25 cellular contexts compared by ENCODE assay signal in genomic region chr2:27038012-27038411, GRCh38. TPM values are rescaled to one million over a fixed set of nuclear protein-coding genes. Genes with fewer than 3 reads are reported as not detected.
A peak's percentile ranks its signal among the peaks of the same experiment; 100 is the strongest.
DNase-seq lines count a peak whose midpoint lies in the region; ATAC-seq, FAIRE-seq and TF ChIP-seq lines count a peak whose summit lies in the region.
"Had no signal": no experiment of that assay in that cellular context is flagged by ENCODE, and none has a peak within 500 bp of the region (broad histone marks: within the 10 kb centered on the region; RNA-seq: fewer than 3 reads in every experiment).

No MANE protein-coding gene starts in this region.

- no peak overlapping the region for H3K4me3 Mint-ChIP-seq in stimulated activated memory B cell treated with anti-CD40 and anti-IgM and Interleukin-4, amounts not matched to agents 10 μg/mL and 1 μg/mL and 100 μg/mL, for 72 hours
- H3K4me3 Mint-ChIP-seq in naive thymus-derived CD4-positive, alpha-beta T cell: no peak overlapping the region
- H3K4me3 Mint-ChIP-seq: CD14-positive monocyte; CD8-positive, alpha-beta memory T cell had no signal

- no peak for TF ChIP-seq RAD21 in HepG2 (CRISPR knock-in tag; IDR thresholded peaks at IDR 0.05)

- H3K9me3 ChIP-seq in HepG2 (ENCODE audit: low read length) (no peaks in the 10 kb centered on the region), right lobe of liver (no peaks in the 10 kb centered on the region)
- H3K9me3 ChIP-seq in naive thymus-derived CD4-positive, alpha-beta T cell (ENCODE audit: control insufficient read depth in 2 of 3, low read length in 3 of 3): no peaks in the 10 kb centered on the region
- H3K9me3 ChIP-seq: A549; BE2C; BLaER1 treated with 17β-estradiol and CSF1 and Interleukin-3, amounts not matched to agents 10 nM and 100 nM had no signal

- TF ChIP-seq POLR2A in HepG2 (IDR thresholded peaks at IDR 0.05; ENCODE audit: insufficient read depth in 1 of 2, low read depth in 2 of 2, low read length in 2 of 2) (no peak), right lobe of liver (IDR thresholded peaks at IDR 0.05) (no peak)

- H3K9ac ChIP-seq in HepG2 (ENCODE audit: insufficient read depth, low read depth, low read length): no peak overlapping the region

- H3K9me3 Mint-ChIP-seq in stimulated activated memory B cell treated with anti-CD40 and anti-IgM and Interleukin-4, amounts not matched to agents 10 μg/mL and 1 μg/mL and 100 μg/mL, for 72 hours: no peaks in the 10 kb centered on the region
- no peaks in the 10 kb centered on the region for H3K9me3 Mint-ChIP-seq in naive thymus-derived CD4-positive, alpha-beta T cell
- H3K9me3 Mint-ChIP-seq: CD14-positive monocyte; CD4-positive, alpha-beta T cell; CD8-positive, alpha-beta memory T cell had no signal

- TF ChIP-seq CTCF in HepG2 (CRISPR knock-in tag; IDR thresholded peaks at IDR 0.05) (no peak), right lobe of liver (IDR thresholded peaks at IDR 0.05) (no peak)

- H3K36me3 Mint-ChIP-seq in stimulated activated memory B cell treated with anti-CD40 and anti-IgM and Interleukin-4, amounts not matched to agents 10 μg/mL and 1 μg/mL and 100 μg/mL, for 72 hours: peaks cover 71% of the 10 kb centered on the region
- H3K36me3 Mint-ChIP-seq in naive thymus-derived CD4-positive, alpha-beta T cell: peaks cover 5 to 40% (median 9%) of the 10 kb centered on the region in 5 donors

- H3K4me2 ChIP-seq in HepG2 (ENCODE audit: low read depth, low read length): no peak overlapping the region
- H3K4me2 ChIP-seq: A549 had no signal

- DNase-seq in HepG2 (ENCODE audit: low spot score) (no peak), right lobe of liver (no peak), amygdala (lab: John Stamatoyannopoulos, UW) (no peak)
- DNase-seq in naive thymus-derived CD4-positive, alpha-beta T cell: no peak
- DNase-seq: 8988T; ACHN; AML-193; BE2C; CD4-positive, alpha-beta T cell; CD8-positive, alpha-beta memory T cell; DMS 273 treated with DMSO at 0.1 percent for 48 hours; DMS79; EL; GDM1; GOT3; H7; HCEC 1CT had no signal

- H3K27me3 Mint-ChIP-seq in stimulated activated memory B cell treated with anti-CD40 and anti-IgM and Interleukin-4, amounts not matched to agents 10 μg/mL and 1 μg/mL and 100 μg/mL, for 72 hours: no peaks in the 10 kb centered on the region
- no peaks in the 10 kb centered on the region for H3K27me3 Mint-ChIP-seq in naive thymus-derived CD4-positive, alpha-beta T cell
- H3K27me3 Mint-ChIP-seq: CD4-positive, alpha-beta T cell; CD8-positive, alpha-beta memory T cell had no signal

- ATAC-seq in HepG2 (no peak), right lobe of liver (no peak), esophagus mucosa (peak; percentile 10)
- ATAC-seq in stimulated activated memory B cell treated with anti-CD40 and anti-IgM and Interleukin-4, amounts not matched to agents 10 μg/mL and 1 μg/mL and 100 μg/mL, for 72 hours: no peak
- ATAC-seq in naive thymus-derived CD4-positive, alpha-beta T cell: no peak
- ATAC-seq: A549, GM12878 had no signal

- no peak overlapping the region for H2AFZ ChIP-seq in HepG2 (ENCODE audit: low read length)

- intact Hi-C loops in HepG2 (cut with micrococcal nuclease; ENCODE audit: unreplicated experiment): loop anchor here (10.0 kb wide), 1 partner anchor 47 kb away; the partner anchor contains the start of gene KHK
- intact Hi-C loops in right lobe of liver (cut with DNase I): no loop called here
- intact Hi-C loops in naive thymus-derived CD4-positive, alpha-beta T cell (cut with micrococcal nuclease): no loop called here

- H3K27ac Mint-ChIP-seq in stimulated activated memory B cell treated with anti-CD40 and anti-IgM and Interleukin-4, amounts not matched to agents 10 μg/mL and 1 μg/mL and 100 μg/mL, for 72 hours: peak overlapping the region; percentile 37
- peak overlapping the region in 2 of 9 donors; percentile 19 to 56 for H3K27ac Mint-ChIP-seq in naive thymus-derived CD4-positive, alpha-beta T cell

- no peaks in the 10 kb centered on the region; a peak in 1 of 5 replicates for H3K27me3 ChIP-seq in HepG2 (ENCODE audit: control insufficient read depth in 1 of 2, insufficient read depth in 2 of 2, low read length in 2 of 2)
- no peaks in the 10 kb centered on the region for H3K27me3 ChIP-seq in right lobe of liver
- no peaks in the 10 kb centered on the region for H3K27me3 ChIP-seq in naive thymus-derived CD4-positive, alpha-beta T cell (ENCODE audit: control insufficient read depth in 2 of 2, insufficient read depth in 2 of 2, low read length in 2 of 2)
- H3K27me3 ChIP-seq: BE2C; BLaER1 treated with 17β-estradiol and CSF1 and Interleukin-3, amounts not matched to agents 10 nM and 100 nM had no signal

- H3K27ac ChIP-seq in HepG2 (ENCODE audit: extremely low read length, insufficient read depth, low read length): no peak overlapping the region
- H3K27ac ChIP-seq in right lobe of liver: no peak overlapping the region
- H3K27ac ChIP-seq in naive thymus-derived CD4-positive, alpha-beta T cell (ENCODE audit: low read depth, low read length): no peak overlapping the region
- H3K27ac ChIP-seq: A549; BLaER1 treated with 17β-estradiol and CSF1 and Interleukin-3, amounts not matched to agents 10 nM and 100 nM had no signal

- CTCF ChIA-PET in HepG2 (lab: Yijun Ruan, JAX; ENCODE audit: low intra/inter-chr PET ratio, low total read pairs): no interaction called here
- CTCF ChIA-PET in naive thymus-derived CD4-positive, alpha-beta T cell (lab: Charles Lee): no interaction called here

- TF ChIP-seq EP300 in HepG2 (IDR thresholded peaks at IDR 0.05; ENCODE audit: low read depth in 2 of 2, low read length in 2 of 2) (no peak), HepG2 (CRISPR knock-in tag; IDR thresholded peaks at IDR 0.05; ENCODE audit: borderline replicate concordance) (no peak)

- WGBS in HepG2 (ENCODE audit: low lambda C conversion rate): 92% methylated on average over 6 of the region's 6 CpGs
- 100% methylated on average over 2 of the region's 6 CpGs for WGBS in right lobe of liver (ENCODE audit: insufficient coverage, low coverage, low lambda C conversion rate, missing lambda C conversion rate)

- no peak overlapping the region for H3K4me3 ChIP-seq in HepG2 (replicated peaks in 1 of 3; ENCODE audit: insufficient read depth in 1 of 3, low read depth in 2 of 3, low read length in 3 of 3)
- H3K4me3 ChIP-seq in right lobe of liver: no peak overlapping the region
- no peak overlapping the region for H3K4me3 ChIP-seq in naive thymus-derived CD4-positive, alpha-beta T cell (ENCODE audit: low read length)
- H3K4me3 ChIP-seq: A549; BLaER1 treated with 17β-estradiol and CSF1 and Interleukin-3, amounts not matched to agents 10 nM and 100 nM; GM12878 had no signal

- in situ Hi-C loops in HepG2 (cut with HindIII; ENCODE audit: extremely low pct_ligation_motif_present, low pct_unique_long_range_greater_than_20kb): no loop called here

- H4K20me1 ChIP-seq in HepG2 (ENCODE audit: insufficient read depth, low read length): no peaks in the 10 kb centered on the region; the same call in 1 of the 2 replicates

- no peak for FAIRE-seq in HepG2 (lab: Jason Lieb, UNC)
- FAIRE-seq: A549, D721Med, GM12878, GM19239 had no signal

- H3K4me1 ChIP-seq in HepG2 (ENCODE audit: insufficient read depth, low read length) (peaks cover 24% of the 10 kb centered on the region), right lobe of liver (peaks cover 0 to 13% (median 0%) of the 10 kb centered on the region in 4 donors)
- peaks cover 11 to 14% of the 10 kb centered on the region in 2 donors for H3K4me1 ChIP-seq in naive thymus-derived CD4-positive, alpha-beta T cell (ENCODE audit: control insufficient read depth in 2 of 2, insufficient read depth in 2 of 2, low read length in 2 of 2)

- peaks cover 32% of the 10 kb centered on the region for H3K79me2 ChIP-seq in HepG2 (ENCODE audit: insufficient read depth, low read length)

- POLR2A ChIA-PET in HepG2 (lab: Yijun Ruan, JAX): interaction anchor here (3.0 kb wide), 1 partner anchor 12 kb away, joined by 19 read pairs; the partner anchor contains the start of gene AGBL5
- POLR2A ChIA-PET in naive thymus-derived CD4-positive, alpha-beta T cell (lab: Charles Lee): interaction anchor here (0.9 to 1.1 kb wide), 2 partner anchors 13 to 36 kb away, joined by 3 to 4 read pairs; no protein-coding TSS in a partner anchor

- peaks cover 63% of the 10 kb centered on the region for H3K4me1 Mint-ChIP-seq in stimulated activated memory B cell treated with anti-CD40 and anti-IgM and Interleukin-4, amounts not matched to agents 10 μg/mL and 1 μg/mL and 100 μg/mL, for 72 hours
- peaks cover 11 to 27% (median 18%) of the 10 kb centered on the region in 7 donors for H3K4me1 Mint-ChIP-seq in naive thymus-derived CD4-positive, alpha-beta T cell

- BruUV-seq in HepG2 (replicated peaks; lab: Mats Ljungman, UMichigan): no TSS peak

- H3K36me3 ChIP-seq in HepG2 (replicated peaks in 1 of 2; ENCODE audit: control insufficient read depth in 1 of 2, insufficient read depth in 2 of 2, low read length in 2 of 2) (peaks cover 62 to 80% of the 10 kb centered on the region in 2 experiments), right lobe of liver (peaks cover 5 to 73% (median 42%) of the 10 kb centered on the region in 4 donors)
- peaks cover 10 to 66% (median 23%) of the 10 kb centered on the region in 3 experiments for H3K36me3 ChIP-seq in naive thymus-derived CD4-positive, alpha-beta T cell (ENCODE audit: control insufficient read depth in 2 of 3, insufficient read depth in 3 of 3, low read length in 3 of 3)

RNA-seq across cellular contexts. Expression of gene TMEM214, which starts 5.2 kb away (rescaled TPM):
- total RNA-seq in HepG2 (2016; rRNA removed; fragmentation: Illumina TruSeq; extraction: Trizol) (28.0 and 58.3 TPM in 2 replicates), right lobe of liver (10 to 100 TPM; 29.1 to 62.7 (median 50.0) TPM), esophagus mucosa (29.7 TPM)
- 13.7 and 15.2 TPM in 2 replicates for total RNA-seq in HepG2 (2016; cell fraction: cytosol; rRNA removed; fragmentation: Illumina TruSeq; extraction: Trizol; ENCODE audit: low read depth)
- total RNA-seq in HepG2 (2016; cell fraction: insoluble cytoplasmic fraction; rRNA removed; fragmentation: Illumina TruSeq; extraction: Trizol): 22.8 and 61.4 TPM in 2 replicates
- 24.2 and 24.6 TPM in 2 replicates for total RNA-seq in HepG2 (2016; cell fraction: membrane; rRNA removed; fragmentation: Illumina TruSeq; extraction: Trizol)
- total RNA-seq in HepG2 (2016; cell fraction: nucleus; rRNA removed; fragmentation: Illumina TruSeq; extraction: Trizol): 65.4 and 81.2 TPM in 2 replicates
- polyA plus RNA-seq in HepG2 (2011; rRNA removed): 132 and 137 TPM in 2 replicates
- polyA plus RNA-seq in HepG2 (2011; cell fraction: cytosol; rRNA removed): 96.3 and 120 TPM in 2 replicates
- 355 and 421 TPM in 2 replicates for polyA plus RNA-seq in HepG2 (2011; cell fraction: nucleus; rRNA removed)
- polyA plus RNA-seq in HepG2 (2012): 76.8 and 81.7 TPM in 2 replicates
- polyA plus RNA-seq in HepG2 (2016; cell fraction: cytosol; fragmentation: Illumina TruSeq; extraction: Trizol; ENCODE audit: low read depth): 15.5 and 16.9 TPM in 2 replicates
- polyA plus RNA-seq in HepG2 (2016; cell fraction: insoluble cytoplasmic fraction; fragmentation: Illumina TruSeq; extraction: Trizol; ENCODE audit: low read depth): 43.0 and 58.5 TPM in 2 replicates
- polyA plus RNA-seq in HepG2 (2016; cell fraction: membrane; fragmentation: Illumina TruSeq; extraction: Trizol; ENCODE audit: low read depth): 30.0 and 37.0 TPM in 2 replicates
- 188 and 192 TPM in 2 replicates for polyA plus RNA-seq in HepG2 (2016; cell fraction: nucleus; fragmentation: Illumina TruSeq; extraction: Trizol; ENCODE audit: insufficient read depth, low read depth)
- polyA minus RNA-seq in HepG2 (2011; rRNA and poly(A)+ RNA removed; ENCODE audit: low replicate concordance): 248 and 683 TPM in 2 replicates
- polyA minus RNA-seq in HepG2 (2011; cell fraction: cytosol; rRNA and poly(A)+ RNA removed): 150 and 151 TPM in 2 replicates
- polyA minus RNA-seq in HepG2 (2011; cell fraction: nucleus; rRNA and poly(A)+ RNA removed): 219 and 243 TPM in 2 replicates
- total RNA-seq in naive thymus-derived CD4-positive, alpha-beta T cell: 100 to 1,000 TPM in 1 of 5 experiments, 10 to 100 TPM in 4; 36.7 to 114 (median 67.5) TPM
- polyA plus RNA-seq in naive thymus-derived CD4-positive, alpha-beta T cell: 10 to 100 TPM; 18.6 to 32.5 TPM

RNA-seq across cellular contexts. Expression of gene AGBL5, which starts 13.5 kb away (rescaled TPM):
- total RNA-seq in HepG2 (2016; rRNA removed; fragmentation: Illumina TruSeq; extraction: Trizol) (48.6 and 55.9 TPM in 2 replicates), right lobe of liver (1 to 10 TPM; 3.9 to 7.4 (median 6.4) TPM), esophagus mucosa (14.1 TPM)
- total RNA-seq in HepG2 (2016; cell fraction: cytosol; rRNA removed; fragmentation: Illumina TruSeq; extraction: Trizol; ENCODE audit: low read depth): 148 and 152 TPM in 2 replicates
- 39.9 and 57.5 TPM in 2 replicates for total RNA-seq in HepG2 (2016; cell fraction: insoluble cytoplasmic fraction; rRNA removed; fragmentation: Illumina TruSeq; extraction: Trizol)
- total RNA-seq in HepG2 (2016; cell fraction: membrane; rRNA removed; fragmentation: Illumina TruSeq; extraction: Trizol): 249 and 253 TPM in 2 replicates
- 22.8 and 23.0 TPM in 2 replicates for total RNA-seq in HepG2 (2016; cell fraction: nucleus; rRNA removed; fragmentation: Illumina TruSeq; extraction: Trizol)
- polyA plus RNA-seq in HepG2 (2011; rRNA removed): 63.6 and 73.3 TPM in 2 replicates
- polyA plus RNA-seq in HepG2 (2011; cell fraction: cytosol; rRNA removed): 65.6 and 84.8 TPM in 2 replicates
- polyA plus RNA-seq in HepG2 (2011; cell fraction: nucleus; rRNA removed): 45.3 and 47.1 TPM in 2 replicates
- 36.8 and 51.0 TPM in 2 replicates for polyA plus RNA-seq in HepG2 (2012)
- 247 and 251 TPM in 2 replicates for polyA plus RNA-seq in HepG2 (2016; cell fraction: cytosol; fragmentation: Illumina TruSeq; extraction: Trizol; ENCODE audit: low read depth)
- 54.3 and 66.5 TPM in 2 replicates for polyA plus RNA-seq in HepG2 (2016; cell fraction: insoluble cytoplasmic fraction; fragmentation: Illumina TruSeq; extraction: Trizol; ENCODE audit: low read depth)
- polyA plus RNA-seq in HepG2 (2016; cell fraction: membrane; fragmentation: Illumina TruSeq; extraction: Trizol; ENCODE audit: low read depth): 277 and 306 TPM in 2 replicates
- polyA plus RNA-seq in HepG2 (2016; cell fraction: nucleus; fragmentation: Illumina TruSeq; extraction: Trizol; ENCODE audit: insufficient read depth, low read depth): 44.5 and 47.6 TPM in 2 replicates
- 109 and 147 TPM in 2 replicates for polyA minus RNA-seq in HepG2 (2011; rRNA and poly(A)+ RNA removed; ENCODE audit: low replicate concordance)
- polyA minus RNA-seq in HepG2 (2011; cell fraction: cytosol; rRNA and poly(A)+ RNA removed): 32.5 and 36.6 TPM in 2 replicates
- 26.1 and 37.3 TPM in 2 replicates for polyA minus RNA-seq in HepG2 (2011; cell fraction: nucleus; rRNA and poly(A)+ RNA removed)
- total RNA-seq in naive thymus-derived CD4-positive, alpha-beta T cell: 10 to 100 TPM in 4 of 5 experiments, 1 to 10 TPM in 1; 7.6 to 15.7 (median 12.4) TPM
- polyA plus RNA-seq in naive thymus-derived CD4-positive, alpha-beta T cell: 10 to 100 TPM in 1 of 2 donors, 1 to 10 TPM in 1; 8.0 to 10.4 TPM

RNA-seq across cellular contexts. Expression of gene OST4, which starts 33.4 kb away (rescaled TPM):
- total RNA-seq in HepG2 (2016; rRNA removed; fragmentation: Illumina TruSeq; extraction: Trizol) (498 and 508 TPM in 2 replicates), right lobe of liver (100 to 1,000 TPM; 144 to 182 (median 161) TPM), esophagus mucosa (258 TPM)
- 947 and 1,365 TPM in 2 replicates for total RNA-seq in HepG2 (2016; cell fraction: cytosol; rRNA removed; fragmentation: Illumina TruSeq; extraction: Trizol; ENCODE audit: low read depth)
- total RNA-seq in HepG2 (2016; cell fraction: insoluble cytoplasmic fraction; rRNA removed; fragmentation: Illumina TruSeq; extraction: Trizol): 496 and 506 TPM in 2 replicates
- total RNA-seq in HepG2 (2016; cell fraction: membrane; rRNA removed; fragmentation: Illumina TruSeq; extraction: Trizol): 928 and 1,097 TPM in 2 replicates
- 200 and 226 TPM in 2 replicates for total RNA-seq in HepG2 (2016; cell fraction: nucleus; rRNA removed; fragmentation: Illumina TruSeq; extraction: Trizol)
- polyA plus RNA-seq in HepG2 (2011; rRNA removed): 491 and 584 TPM in 2 replicates
- 627 and 1,057 TPM in 2 replicates for polyA plus RNA-seq in HepG2 (2011; cell fraction: cytosol; rRNA removed)
- polyA plus RNA-seq in HepG2 (2011; cell fraction: nucleus; rRNA removed): 336 and 383 TPM in 2 replicates
- 371 and 440 TPM in 2 replicates for polyA plus RNA-seq in HepG2 (2012)
- 1,401 and 1,836 TPM in 2 replicates for polyA plus RNA-seq in HepG2 (2016; cell fraction: cytosol; fragmentation: Illumina TruSeq; extraction: Trizol; ENCODE audit: low read depth)
- 640 and 680 TPM in 2 replicates for polyA plus RNA-seq in HepG2 (2016; cell fraction: insoluble cytoplasmic fraction; fragmentation: Illumina TruSeq; extraction: Trizol; ENCODE audit: low read depth)
- 1,282 and 1,407 TPM in 2 replicates for polyA plus RNA-seq in HepG2 (2016; cell fraction: membrane; fragmentation: Illumina TruSeq; extraction: Trizol; ENCODE audit: low read depth)
- polyA plus RNA-seq in HepG2 (2016; cell fraction: nucleus; fragmentation: Illumina TruSeq; extraction: Trizol; ENCODE audit: insufficient read depth, low read depth): 415 and 448 TPM in 2 replicates
- 310 and 535 TPM in 2 replicates for polyA minus RNA-seq in HepG2 (2011; rRNA and poly(A)+ RNA removed; ENCODE audit: low replicate concordance)
- polyA minus RNA-seq in HepG2 (2011; cell fraction: cytosol; rRNA and poly(A)+ RNA removed): 514 and 560 TPM in 2 replicates
- polyA minus RNA-seq in HepG2 (2011; cell fraction: nucleus; rRNA and poly(A)+ RNA removed): 136 and 144 TPM in 2 replicates
- 100 to 1,000 TPM; 241 to 398 (median 263) TPM for total RNA-seq in naive thymus-derived CD4-positive, alpha-beta T cell
- polyA plus RNA-seq in naive thymus-derived CD4-positive, alpha-beta T cell: 100 to 1,000 TPM; 747 to 884 TPM

RNA-seq across cellular contexts. Expression of gene EMILIN1, which starts 40.4 kb away (rescaled TPM):
- 4.0 and 9.7 TPM in 2 replicates for total RNA-seq in HepG2 (2016; rRNA removed; fragmentation: Illumina TruSeq; extraction: Trizol)
- total RNA-seq in HepG2 (2016; cell fraction: cytosol; rRNA removed; fragmentation: Illumina TruSeq; extraction: Trizol; ENCODE audit: low read depth): 0.53 and 0.61 TPM in 2 replicates
- 4.1 and 12.5 TPM in 2 replicates for total RNA-seq in HepG2 (2016; cell fraction: insoluble cytoplasmic fraction; rRNA removed; fragmentation: Illumina TruSeq; extraction: Trizol)
- 1.4 TPM in 2 replicates for total RNA-seq in HepG2 (2016; cell fraction: membrane; rRNA removed; fragmentation: Illumina TruSeq; extraction: Trizol)
- 8.7 and 9.5 TPM in 2 replicates for total RNA-seq in HepG2 (2016; cell fraction: nucleus; rRNA removed; fragmentation: Illumina TruSeq; extraction: Trizol)
- 8.1 and 13.1 TPM in 2 replicates for polyA plus RNA-seq in HepG2 (2011; rRNA removed)
- polyA plus RNA-seq in HepG2 (2011; cell fraction: cytosol; rRNA removed): 9.7 and 19.1 TPM in 2 replicates
- 30.1 and 34.4 TPM in 2 replicates for polyA plus RNA-seq in HepG2 (2011; cell fraction: nucleus; rRNA removed)
- 8.6 and 10.0 TPM in 2 replicates for polyA plus RNA-seq in HepG2 (2012)
- polyA plus RNA-seq in HepG2 (2016; cell fraction: cytosol; fragmentation: Illumina TruSeq; extraction: Trizol; ENCODE audit: low read depth): 0.42 and 0.58 TPM in 2 replicates
- polyA plus RNA-seq in HepG2 (2016; cell fraction: insoluble cytoplasmic fraction; fragmentation: Illumina TruSeq; extraction: Trizol; ENCODE audit: low read depth): 2.8 and 3.2 TPM in 2 replicates
- 0.45 and 1.0 TPM in 2 replicates for polyA plus RNA-seq in HepG2 (2016; cell fraction: membrane; fragmentation: Illumina TruSeq; extraction: Trizol; ENCODE audit: low read depth)
- polyA plus RNA-seq in HepG2 (2016; cell fraction: nucleus; fragmentation: Illumina TruSeq; extraction: Trizol; ENCODE audit: insufficient read depth, low read depth): 14.3 and 15.9 TPM in 2 replicates
- 0.54 and 19.1 TPM in 2 replicates for polyA minus RNA-seq in HepG2 (2011; rRNA and poly(A)+ RNA removed; ENCODE audit: low replicate concordance)
- 13.6 and 17.2 TPM in 2 replicates for polyA minus RNA-seq in HepG2 (2011; cell fraction: cytosol; rRNA and poly(A)+ RNA removed)
- polyA minus RNA-seq in HepG2 (2011; cell fraction: nucleus; rRNA and poly(A)+ RNA removed): 4.8 and 5.6 TPM in 2 replicates
- 10 to 100 TPM in 5 of 6 experiments, 1 to 10 TPM in 1; 7.2 to 26.1 (median 21.0) TPM for total RNA-seq in right lobe of liver
- 3.0 TPM for total RNA-seq in esophagus mucosa
- 1 to 10 TPM in 1 of 5 experiments, under 1 TPM in 4; 0.35 to 1.4 (median 0.61) TPM for total RNA-seq in naive thymus-derived CD4-positive, alpha-beta T cell
- 1 to 10 TPM in 1 of 2 donors, under 1 TPM in 1; 0.89 to 1.1 TPM for polyA plus RNA-seq in naive thymus-derived CD4-positive, alpha-beta T cell

RNA-seq across cellular contexts. Expression of gene KHK, which starts 48.6 kb away (rescaled TPM):
- total RNA-seq in HepG2 (2016; rRNA removed; fragmentation: Illumina TruSeq; extraction: Trizol) (29.9 and 40.9 TPM in 2 replicates), right lobe of liver (100 to 1,000 TPM; 101 to 283 (median 206) TPM), esophagus mucosa (3.5 TPM)
- total RNA-seq in HepG2 (2016; cell fraction: cytosol; rRNA removed; fragmentation: Illumina TruSeq; extraction: Trizol; ENCODE audit: low read depth): 8.1 and 9.7 TPM in 2 replicates
- total RNA-seq in HepG2 (2016; cell fraction: insoluble cytoplasmic fraction; rRNA removed; fragmentation: Illumina TruSeq; extraction: Trizol): 31.6 and 41.5 TPM in 2 replicates
- 15.4 and 18.4 TPM in 2 replicates for total RNA-seq in HepG2 (2016; cell fraction: membrane; rRNA removed; fragmentation: Illumina TruSeq; extraction: Trizol)
- total RNA-seq in HepG2 (2016; cell fraction: nucleus; rRNA removed; fragmentation: Illumina TruSeq; extraction: Trizol): 34.9 and 38.4 TPM in 2 replicates
- polyA plus RNA-seq in HepG2 (2011; rRNA removed): 99.2 and 139 TPM in 2 replicates
- 93.9 and 100.0 TPM in 2 replicates for polyA plus RNA-seq in HepG2 (2011; cell fraction: cytosol; rRNA removed)
- 195 and 260 TPM in 2 replicates for polyA plus RNA-seq in HepG2 (2011; cell fraction: nucleus; rRNA removed)
- polyA plus RNA-seq in HepG2 (2012): 128 and 136 TPM in 2 replicates
- 12.3 and 15.8 TPM in 2 replicates for polyA plus RNA-seq in HepG2 (2016; cell fraction: cytosol; fragmentation: Illumina TruSeq; extraction: Trizol; ENCODE audit: low read depth)
- 39.2 and 45.9 TPM in 2 replicates for polyA plus RNA-seq in HepG2 (2016; cell fraction: insoluble cytoplasmic fraction; fragmentation: Illumina TruSeq; extraction: Trizol; ENCODE audit: low read depth)
- polyA plus RNA-seq in HepG2 (2016; cell fraction: membrane; fragmentation: Illumina TruSeq; extraction: Trizol; ENCODE audit: low read depth): 14.9 and 20.8 TPM in 2 replicates
- polyA plus RNA-seq in HepG2 (2016; cell fraction: nucleus; fragmentation: Illumina TruSeq; extraction: Trizol; ENCODE audit: insufficient read depth, low read depth): 94.3 and 95.6 TPM in 2 replicates
- 6.9 and 106 TPM in 2 replicates for polyA minus RNA-seq in HepG2 (2011; rRNA and poly(A)+ RNA removed; ENCODE audit: low replicate concordance)
- 29.4 and 50.9 TPM in 2 replicates for polyA minus RNA-seq in HepG2 (2011; cell fraction: cytosol; rRNA and poly(A)+ RNA removed)
- 51.5 and 66.5 TPM in 2 replicates for polyA minus RNA-seq in HepG2 (2011; cell fraction: nucleus; rRNA and poly(A)+ RNA removed)
- 10 to 100 TPM in 1 of 5 experiments, 1 to 10 TPM in 4; 5.8 to 13.8 (median 6.2) TPM for total RNA-seq in naive thymus-derived CD4-positive, alpha-beta T cell
- polyA plus RNA-seq in naive thymus-derived CD4-positive, alpha-beta T cell: 1 to 10 TPM; 7.6 to 8.8 TPM
